In the genomic region with DNA sequence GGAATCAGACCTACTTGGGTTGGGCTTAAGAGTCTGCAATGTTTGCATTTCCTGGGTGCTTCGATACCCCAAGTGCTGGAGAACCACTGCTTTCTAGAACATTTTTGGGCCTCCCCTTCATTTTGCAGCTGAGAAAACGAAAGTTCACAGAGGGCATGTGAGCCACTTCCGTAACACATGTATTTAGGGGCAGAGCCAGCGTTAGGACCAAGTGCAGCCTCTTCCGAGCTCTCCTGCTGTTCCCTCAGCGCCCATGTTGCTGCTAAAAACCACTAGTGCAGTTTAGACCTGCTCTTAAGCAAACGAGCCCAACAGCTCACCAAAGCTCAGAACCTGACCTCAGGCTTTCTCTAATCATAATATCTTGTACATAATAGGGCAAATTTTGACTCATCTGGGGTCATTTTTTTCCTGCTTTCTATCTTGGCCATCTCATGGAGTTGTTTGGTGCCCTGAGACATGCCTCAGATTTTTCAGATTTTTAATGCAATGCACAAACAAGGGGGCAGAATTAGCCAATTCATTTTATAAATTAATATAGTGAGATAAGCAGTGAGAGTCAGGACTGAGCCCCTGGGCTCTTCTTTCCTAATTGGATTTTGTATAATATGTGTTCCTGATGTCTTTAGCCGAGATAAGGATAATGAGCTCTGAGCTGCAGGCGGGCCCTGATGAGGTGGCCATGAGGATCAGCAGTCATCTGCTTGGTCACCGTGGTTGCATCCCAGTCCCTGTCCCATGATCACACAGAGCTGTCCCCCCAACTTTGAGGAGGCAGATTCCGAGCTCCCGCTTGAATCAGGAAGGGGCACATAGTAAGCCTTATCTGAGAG, we compare ENCODE assay signal across 9 cellular contexts. TPM values are rescaled to one million over a fixed set of nuclear protein-coding genes. Genes with fewer than 3 reads are reported as not detected.
DNase-seq lines count a peak whose midpoint lies in the region; ATAC-seq and TF ChIP-seq lines count a peak whose summit lies in the region.
"Had no signal": no experiment of that assay in that cellular context is flagged by ENCODE, and none has a peak within 500 bp of the region (broad histone marks: within the 10 kb centered on the region; RNA-seq: fewer than 3 reads in every experiment).

No MANE protein-coding gene starts in this region.

- H3K4me3 Mint-ChIP-seq in IgD-negative memory B cell, result peak overlapping the region in 1 of 4 donors; percentile 80
- peak overlapping the region; percentile 31 for H3K4me3 Mint-ChIP-seq in activated CD8-positive, alpha-beta T cell treated with anti-CD3 and anti-CD28 coated beads for 36 hours

- intact Hi-C loops in activated CD8-positive, alpha-beta T cell treated with anti-CD3 and anti-CD28 coated beads for 36 hours (cut with micrococcal nuclease), result no loop called here

- CTCF ChIA-PET in activated CD8-positive, alpha-beta T cell treated with anti-CD3 and anti-CD28 coated beads for 36 hours (lab: Charles Lee), result interaction anchor here (1.0 to 2.5 kb wide), 2 partner anchors 11 to 12 kb away, joined by 3 to 12 read pairs; no protein-coding TSS in a partner anchor

- ATAC-seq in activated CD8-positive, alpha-beta T cell treated with anti-CD3 and anti-CD28 coated beads for 36 hours, result peak; percentile 79
- ATAC-seq in GM21367 (IDR thresholded peaks at IDR 0.05; ENCODE audit: unreplicated experiment), result no peak

- H3K36me3 Mint-ChIP-seq in IgD-negative memory B cell, result peaks cover 8% of the 10 kb centered on the region
- peaks cover 5% of the 10 kb centered on the region for H3K36me3 Mint-ChIP-seq in activated CD8-positive, alpha-beta T cell treated with anti-CD3 and anti-CD28 coated beads for 36 hours (ENCODE audit: low read depth)

- peaks cover 7 to 12% (median 8%) of the 10 kb centered on the region in 3 donors for H3K4me1 Mint-ChIP-seq in IgD-negative memory B cell
- H3K4me1 Mint-ChIP-seq in activated CD8-positive, alpha-beta T cell treated with anti-CD3 and anti-CD28 coated beads for 36 hours (ENCODE audit: low read depth), result peaks cover 20% of the 10 kb centered on the region

- no peaks in the 10 kb centered on the region for H3K27me3 Mint-ChIP-seq in IgD-negative memory B cell
- H3K27me3 Mint-ChIP-seq in activated CD8-positive, alpha-beta T cell treated with anti-CD3 and anti-CD28 coated beads for 36 hours, result no peaks in the 10 kb centered on the region

- no peak for TF ChIP-seq CTCF in activated CD8-positive, alpha-beta T cell treated with anti-CD3 and anti-CD28 coated beads for 36 hours (IDR thresholded peaks at IDR 0.05)

- DNase-seq in A172 (ENCODE audit: low spot score), result peak; percentile 64
- DNase-seq in activated CD8-positive, alpha-beta T cell treated with anti-CD3 and anti-CD28 coated beads for 36 hours, result peak; percentile 31
- peak; percentile 26 for DNase-seq in kidney tubule cell (ENCODE audit: low spot score)
- no peak for DNase-seq in DMS153 (lab: John Stamatoyannopoulos, UW)
- no peak for DNase-seq in AML-193 (lab: John Stamatoyannopoulos, UW)
- no peak for DNase-seq in superior temporal gyrus (ENCODE audit: extremely low spot score)
- DNase-seq: NCI-H446 had no signal

- H3K27ac Mint-ChIP-seq in IgD-negative memory B cell, result peak overlapping the region; percentile 76 to 90 (median 88)
- peak overlapping the region; percentile 77 for H3K27ac Mint-ChIP-seq in activated CD8-positive, alpha-beta T cell treated with anti-CD3 and anti-CD28 coated beads for 36 hours

- POLR2A ChIA-PET in activated CD8-positive, alpha-beta T cell treated with anti-CD3 and anti-CD28 coated beads for 36 hours (lab: Charles Lee), result no interaction called here

- H3K9me3 Mint-ChIP-seq in IgD-negative memory B cell, result no peaks in the 10 kb centered on the region
- H3K9me3 Mint-ChIP-seq in activated CD8-positive, alpha-beta T cell treated with anti-CD3 and anti-CD28 coated beads for 36 hours, result no peaks in the 10 kb centered on the region

RNA-seq across cellular contexts. Expression of a gene that starts 12.9 kb away (rescaled TPM):
- 31.0 and 39.8 TPM in 2 replicates for total RNA-seq in A172 (2014; rRNA removed; shearing (Covaris generic))
- 3.9 TPM for polyA plus RNA-seq in IgD-negative memory B cell
- total RNA-seq in activated CD8-positive, alpha-beta T cell treated with anti-CD3 and anti-CD28 coated beads for 36 hours, result 10 to 100 TPM; 13.4 to 14.3 TPM

Comparison
In these comparisons a context has a peak if more than half of its experiments do, and no peak if none do; other contexts are left out.
1. DNase-seq: peak in A172 (single experiment), activated CD8-positive, alpha-beta T cell treated with anti-CD3 and anti-CD28 coated beads for 36 hours (single experiment) and kidney tubule cell (single experiment); none in DMS153 (single experiment), AML-193 (0 of 2) and superior temporal gyrus (single experiment).